8 cellular contexts compared by ENCODE assay signal in genomic region chr5:151252762-151253603, GRCh38. TPM values are rescaled to one million over a fixed set of nuclear protein-coding genes. Genes with fewer than 3 reads are reported as not detected.
A peak's percentile ranks its signal among the peaks of the same experiment; 100 is the strongest.
DNase-seq lines count a peak whose midpoint lies in the region; TF ChIP-seq lines count a peak whose summit lies in the region.

GM2A (plus strand) TSS chr5:151253185; CDS start chr5:151253217, 32 bp downstream.

- peaks cover 29% of the 10 kb centered on the region for H3F3A ChIP-seq in MM.1S (ENCODE audit: insufficient read depth, low read length)

- DNase-seq in HAP-1 (ENCODE audit: low spot score in 2 of 2) (peak; percentile 98 to 100), MM.1S (peak; percentile 99), SIG-M5 (lab: John Stamatoyannopoulos, UW) (peak; percentile 98), activated gamma-delta T cell (lab: John Stamatoyannopoulos, UW) (peak; percentile 94), fibroblast of the aortic adventitia (ENCODE audit: low read depth) (peak; percentile 99)

- H3K4me3 Mint-ChIP-seq in nephron = peak within 1 kb of the TSS; percentile 83 to 84 (median 83)
- H3K4me3 Mint-ChIP-seq in stimulated activated naive CD8-positive, alpha-beta T cell treated with anti-CD3 and anti-CD28 coated beads, Interleukin-15, Interleukin-2, amounts not matched to agents 100 ng/mL and 50 ng/mL, for 24 hours = peak within 1 kb of the TSS; percentile 91

- H3K4me1 ChIP-seq in ES-I3 (ENCODE audit: insufficient read depth, low read length) (peaks cover 22% of the 10 kb centered on the region), HAP-1 (peaks cover 10% of the 10 kb centered on the region), MM.1S (ENCODE audit: low read length) (peaks cover 36% of the 10 kb centered on the region)

- H4K20me1 ChIP-seq in MM.1S (ENCODE audit: insufficient read depth, low read length) = no peaks in the 10 kb centered on the region

- H3K36me3 ChIP-seq in ES-I3 (ENCODE audit: insufficient read depth, low read length) (no peaks in the 10 kb centered on the region), HAP-1 (replicated peaks) (no peaks in the 10 kb centered on the region), MM.1S (replicated peaks; ENCODE audit: insufficient read depth, low read length) (no peaks in the 10 kb centered on the region)

- in situ Hi-C loops in HAP-1 (cut with MboI; ENCODE audit: low sequenced_read_pairs) = no loop called here

- H3K9me2 ChIP-seq in MM.1S (replicated peaks; ENCODE audit: insufficient read depth, low read length) = no peaks in the 10 kb centered on the region

- H3K27ac ChIP-seq in MM.1S (ENCODE audit: low read length) = peak within 1 kb of the TSS; percentile 71; the same call in 1 of the 2 replicates

- peak within 1 kb of the TSS; percentile 82 for H2AFZ ChIP-seq in MM.1S (ENCODE audit: low read length)

- peaks cover 8% of the 10 kb centered on the region for H3K4me1 Mint-ChIP-seq in nephron
- H3K4me1 Mint-ChIP-seq in stimulated activated naive CD8-positive, alpha-beta T cell treated with anti-CD3 and anti-CD28 coated beads, Interleukin-15, Interleukin-2, amounts not matched to agents 100 ng/mL and 50 ng/mL, for 24 hours (ENCODE audit: low read depth) = peaks cover 62% of the 10 kb centered on the region

- H3K36me3 Mint-ChIP-seq in nephron (ENCODE audit: low read depth) = no peaks in the 10 kb centered on the region
- H3K36me3 Mint-ChIP-seq in stimulated activated naive CD8-positive, alpha-beta T cell treated with anti-CD3 and anti-CD28 coated beads, Interleukin-15, Interleukin-2, amounts not matched to agents 100 ng/mL and 50 ng/mL, for 24 hours (ENCODE audit: low read depth) = peaks cover 4% of the 10 kb centered on the region

- H3K9me3 ChIP-seq in ES-I3 (ENCODE audit: control insufficient read depth, insufficient read depth, low read length) = no peaks in the 10 kb centered on the region
- no peaks in the 10 kb centered on the region for H3K9me3 ChIP-seq in HAP-1
- H3K9me3 ChIP-seq in MM.1S (replicated peaks; ENCODE audit: insufficient read depth, low read length) = no peaks in the 10 kb centered on the region

- H3K9ac ChIP-seq in ES-I3 (ENCODE audit: low read depth, low read length) (peak within 1 kb of the TSS; percentile 80), MM.1S (ENCODE audit: low read length) (peak within 1 kb of the TSS; percentile 65)

- no peaks in the 10 kb centered on the region for H3K27me3 ChIP-seq in HAP-1 (ENCODE audit: low read depth)
- no peaks in the 10 kb centered on the region for H3K27me3 ChIP-seq in MM.1S (replicated peaks; ENCODE audit: insufficient read depth, low read length)

- peaks cover 3% of the 10 kb centered on the region for H3K27me3 Mint-ChIP-seq in nephron (ENCODE audit: low read depth)
- H3K27me3 Mint-ChIP-seq in stimulated activated naive CD8-positive, alpha-beta T cell treated with anti-CD3 and anti-CD28 coated beads, Interleukin-15, Interleukin-2, amounts not matched to agents 100 ng/mL and 50 ng/mL, for 24 hours = no peaks in the 10 kb centered on the region

- peak within 1 kb of the TSS; percentile 59 for H3K4me3 ChIP-seq in HAP-1
- peak within 1 kb of the TSS; percentile 91 for H3K4me3 ChIP-seq in MM.1S (ENCODE audit: low read length)
- peak within 1 kb of the TSS; percentile 90 for H3K4me3 ChIP-seq in fibroblast of the aortic adventitia (ENCODE audit: low read depth, low read length)

- no peaks in the 10 kb centered on the region for H3K9me3 Mint-ChIP-seq in nephron
- no peaks in the 10 kb centered on the region for H3K9me3 Mint-ChIP-seq in stimulated activated naive CD8-positive, alpha-beta T cell treated with anti-CD3 and anti-CD28 coated beads, Interleukin-15, Interleukin-2, amounts not matched to agents 100 ng/mL and 50 ng/mL, for 24 hours

- TF ChIP-seq CTCF in MM.1S (IDR thresholded peaks at IDR 0.05; ENCODE audit: low read length) (no peak), fibroblast of the aortic adventitia (IDR thresholded peaks at IDR 0.05; ENCODE audit: insufficient read depth, low read length) (no peak), nephron (IDR thresholded peaks at IDR 0.05; ENCODE audit: unreplicated experiment in 3 of 3) (no peak)

- peak within 1 kb of the TSS; percentile 8 to 69 (median 12) for H3K27ac Mint-ChIP-seq in nephron
- H3K27ac Mint-ChIP-seq in stimulated activated naive CD8-positive, alpha-beta T cell treated with anti-CD3 and anti-CD28 coated beads, Interleukin-15, Interleukin-2, amounts not matched to agents 100 ng/mL and 50 ng/mL, for 24 hours = peak within 1 kb of the TSS; percentile 93

- peaks cover 48% of the 10 kb centered on the region for H3K79me2 ChIP-seq in MM.1S (ENCODE audit: low read length)

- peak within 1 kb of the TSS; percentile 92 for H3K4me2 ChIP-seq in MM.1S (ENCODE audit: low read depth, low read length)

RNA-seq across cellular contexts. Expression of gene GM2A, which starts in this region (rescaled TPM):
- total RNA-seq in fibroblast of the aortic adventitia (ENCODE audit: low replicate concordance) = 26.2 and 42.6 TPM in 2 replicates

Comparison
In these comparisons a context has a peak if more than half of its experiments do, and no peak if none do; other contexts are left out.
1. Peak in every context shown above with its lines: DNase-seq, H3K4me3 ChIP-seq and H3K27ac ChIP-seq.